In genomic region chr1:248841702-248842395, GRCh38 we compare ENCODE assay signal across 1 cellular context.
TF ChIP-seq lines count a peak whose summit lies in the region.

No MANE protein-coding gene starts in this region.

TF ChIP-seq in K562, 482 proteins besides CTCF, POLR2A, EP300 and RAD21 (continued from another document):
- TF ChIP-seq TFAP4 (CRISPR knock-in tag; IDR thresholded peaks at IDR 0.05; ENCODE audit: borderline replicate concordance) (peak; percentile 67; the same call in 1 of the 2 replicates), GTF3C2 (IDR thresholded peaks at IDR 0.05; ENCODE audit: borderline replicate concordance, extremely low read depth, insufficient read length) (no peak), FUS (optimal IDR thresholded peaks at IDR 0.05; ENCODE audit: low read depth, low read length) (no peak), NFIC (IDR thresholded peaks at IDR 0.05) (0 out of 2 replicates have a peak, but pooled peaks have one; percentile 25), GABPA (tag; conservative IDR thresholded peaks at IDR 0.05; ENCODE audit: low read depth) (no peak), BRD9 (IDR thresholded peaks at IDR 0.05; ENCODE audit: low read depth, partially characterized antibody) (no peak), ZEB2 (IDR thresholded peaks at IDR 0.05) (no peak), CREB3L1 (IDR thresholded peaks at IDR 0.05; ENCODE audit: borderline replicate concordance, low read depth) (no peak), JUNB (CRISPR knock-in tag; conservative IDR thresholded peaks at IDR 0.05) (no peak), TCF7L2 (IDR thresholded peaks at IDR 0.05; ENCODE audit: low read depth, low read length) (no peak), TEAD4 (IDR thresholded peaks at IDR 0.05; ENCODE audit: low read length) (peak; percentile 18; the same call in 1 of the 2 replicates), TEAD4 (CRISPR knock-in tag; IDR thresholded peaks at IDR 0.05; ENCODE audit: borderline replicate concordance) (no peak), MBD2 (IDR thresholded peaks at IDR 0.05; ENCODE audit: borderline replicate concordance, low read depth) (no peak), SRSF1 (IDR thresholded peaks at IDR 0.05; ENCODE audit: low read depth, low read length) (no peak), HMBOX1 (IDR thresholded peaks at IDR 0.05) (peak; percentile 28; the same call in 1 of the 2 replicates), AFF1 (IDR thresholded peaks at IDR 0.05; ENCODE audit: low read depth in 1 of 2, partially characterized antibody in 2 of 2) (no peak), CGGBP1 (CRISPR knock-in tag; IDR thresholded peaks at IDR 0.05) (no peak), SAP30 (IDR thresholded peaks at IDR 0.05; ENCODE audit: borderline replicate concordance, insufficient read depth, low read depth, low read length, poor library complexity, severe bottlenecking) (no peak), NONO (IDR thresholded peaks at IDR 0.05; ENCODE audit: low read depth in 2 of 2, low read length in 1 of 2) (no peak), TAF1 (IDR thresholded peaks at IDR 0.05; ENCODE audit: control insufficient read depth, extremely low read depth, insufficient read depth, low read length, severe bottlenecking) (no peak), JUND (IDR thresholded peaks at IDR 0.05; ENCODE audit: borderline replicate concordance, low read depth, low read length) (0 out of 2 replicates have a peak, but pooled peaks have one; percentile 10), JUND (tag; IDR thresholded peaks at IDR 0.05; ENCODE audit: borderline replicate concordance, low read depth, low read length) (no peak), ZNF175 (CRISPR knock-in tag; IDR thresholded peaks at IDR 0.05; ENCODE audit: low read depth) (no peak), BCL6 (CRISPR knock-in tag; IDR thresholded peaks at IDR 0.05) (no peak), NR2F6 (CRISPR knock-in tag; IDR thresholded peaks at IDR 0.05) (no peak)
